ENCODE assay signal across 8 cellular contexts in genomic region chr16:30633526-30633925, GRCh38. TPM values are rescaled to one million over a fixed set of nuclear protein-coding genes. Genes with fewer than 3 reads are reported as not detected.
DNase-seq lines count a peak whose midpoint lies in the region; ATAC-seq and TF ChIP-seq lines count a peak whose summit lies in the region.

No MANE protein-coding gene starts in this region.

- peak overlapping the region; percentile 79 to 96 (median 88) for H3K27ac ChIP-seq in heart left ventricle
- H3K27ac ChIP-seq in mesodermal cell (ENCODE audit: low read depth, low read length, severe bottlenecking): peak overlapping the region; percentile 67
- H3K27ac ChIP-seq in urinary bladder (ENCODE audit: low read depth): no peak overlapping the region

- H3K27me3 ChIP-seq in heart left ventricle: no peaks in the 10 kb centered on the region

- TF ChIP-seq CTCF in heart left ventricle (IDR thresholded peaks at IDR 0.05): no peak
- no peak for TF ChIP-seq CTCF in MCF 10A (IDR thresholded peaks at IDR 0.05; ENCODE audit: unreplicated experiment)

- DNase-seq in heart left ventricle: no peak
- DNase-seq in left ventricle myocardium superior: no peak
- no peak for DNase-seq in MCF 10A (ENCODE audit: unreplicated experiment)
- DNase-seq in NCI-H774 (lab: John Stamatoyannopoulos, UW): no peak
- DNase-seq in retina: no peak

- no peaks in the 10 kb centered on the region for H3K9me3 Mint-ChIP-seq in MCF 10A (ENCODE audit: unreplicated experiment)

- intact Hi-C loops in heart left ventricle (cut with DNase I): loop anchor here in 6 of 10 donors (5.0 to 10.0 kb wide), 5 partner anchors 46 to 206 kb away; partner anchors contain the start of genes DCTPP1 (in 2 of the 6), ZNF688 (in 2 of the 6), ZNF747 (in 1 of the 6) and ZNF785 (in 1 of the 6)
- intact Hi-C loops in left ventricle myocardium superior (cut with micrococcal nuclease): no loop called here
- intact Hi-C loops in MCF 10A (cut with micrococcal nuclease): no loop called here

- TSS peak; percentile 95 for BruUV-seq in MCF 10A (replicated peaks; lab: Mats Ljungman, UMichigan)

- ATAC-seq in heart left ventricle (peak in 1 of 4 donors; percentile 0), left ventricle myocardium superior (no peak), HG02642 (IDR thresholded peaks at IDR 0.05; ENCODE audit: poor library complexity, unreplicated experiment) (no peak)

- H3K27ac Mint-ChIP-seq in MCF 10A (ENCODE audit: low read depth, unreplicated experiment): peak overlapping the region; percentile 98

- POLR2A ChIA-PET in MCF 10A (lab: Yijun Ruan, JAX): interaction anchor here (0.6 to 2.9 kb wide), 17 partner anchors 12 to 566 kb away, joined by 3 to 13 read pairs (median 4); partner anchors contain the start of genes DCTPP1, PRR14, SRCAP and ZNF688

- no peak for TF ChIP-seq POLR2A in heart left ventricle (IDR thresholded peaks at IDR 0.05)

- peak overlapping the region; percentile 89 for H3K4me3 Mint-ChIP-seq in MCF 10A (ENCODE audit: unreplicated experiment)

- peaks cover 6% of the 10 kb centered on the region for H3K4me1 Mint-ChIP-seq in MCF 10A (ENCODE audit: insufficient read depth, unreplicated experiment)

- H3K27me3 Mint-ChIP-seq in MCF 10A (ENCODE audit: insufficient read depth, unreplicated experiment): no peaks in the 10 kb centered on the region

- no peaks in the 10 kb centered on the region for H3K36me3 ChIP-seq in heart left ventricle
- peaks cover 4% of the 10 kb centered on the region for H3K36me3 ChIP-seq in mesodermal cell (ENCODE audit: control insufficient read depth, insufficient read depth, low read length)
- no peaks in the 10 kb centered on the region for H3K36me3 ChIP-seq in urinary bladder (ENCODE audit: insufficient read depth)

- whole genome bisulfite sequencing in heart left ventricle, 4 donors: 73 to 78% (median 76%) methylated on average over 17 of the region's 17 CpGs
- WGBS in mesodermal cell (ENCODE audit: insufficient coverage in 2 of 2), 2 experiments: 95 to 97% methylated on average over 6 to 8 of the region's 17 CpGs
- 80% methylated on average over 17 of the region's 17 CpGs for WGBS in urinary bladder

- peaks cover 7% of the 10 kb centered on the region for H3K36me3 Mint-ChIP-seq in MCF 10A (ENCODE audit: insufficient read depth, unreplicated experiment)

- H3K4me3 ChIP-seq in heart left ventricle (peak overlapping the region; percentile 37 to 81 (median 69)), mesodermal cell (ENCODE audit: extremely low read depth, insufficient read depth, low read length, poor library complexity, severe bottlenecking) (peak overlapping the region; percentile 51), urinary bladder (ENCODE audit: low read depth, low read length) (peak overlapping the region; percentile 60)

- H3K9me3 ChIP-seq in heart left ventricle: no peaks in the 10 kb centered on the region
- H3K9me3 ChIP-seq in mesodermal cell (ENCODE audit: control insufficient read depth, low read length): no peaks in the 10 kb centered on the region

- CTCF ChIA-PET in MCF 10A (lab: Yijun Ruan, JAX): interaction anchor here (0.8 kb wide), 1 partner anchor 222 kb away, joined by 3 read pairs; no protein-coding TSS in a partner anchor

- peaks cover 0 to 22% (median 9%) of the 10 kb centered on the region in 12 donors for H3K4me1 ChIP-seq in heart left ventricle
- no peaks in the 10 kb centered on the region for H3K4me1 ChIP-seq in mesodermal cell (ENCODE audit: control insufficient read depth, insufficient read depth, low read length, poor library complexity, severe bottlenecking)
- H3K4me1 ChIP-seq in urinary bladder (ENCODE audit: insufficient read depth): no peaks in the 10 kb centered on the region

RNA-seq across cellular contexts. Expression of gene PRR14, which starts 17.2 kb away (rescaled TPM):
- total RNA-seq in heart left ventricle (10 to 100 TPM; 12.3 to 26.6 (median 20.2) TPM), left ventricle myocardium superior (22.0 TPM), MCF 10A (2022) (39.4 and 41.4 TPM in 2 replicates), urinary bladder (6.9 TPM)
- polyA plus RNA-seq in heart left ventricle (10 to 100 TPM; 22.9 to 25.0 TPM), urinary bladder (55.3 TPM)
- 29.2 TPM for polyA plus RNA-seq in mesodermal cell (2013, experiment 1 of 2)
- 21.9 TPM for polyA plus RNA-seq in mesodermal cell (2013, experiment 2 of 2)

RNA-seq across cellular contexts. Expression of gene ZNF689, which starts 23.3 kb away (rescaled TPM):
- total RNA-seq in heart left ventricle (1 to 10 TPM; 4.0 to 7.9 (median 6.6) TPM), left ventricle myocardium superior (4.8 TPM), MCF 10A (2022) (4.5 and 6.1 TPM in 2 replicates), urinary bladder (5.6 TPM)
- polyA plus RNA-seq in heart left ventricle (1 to 10 TPM; 2.7 to 4.9 TPM), urinary bladder (8.8 TPM)
- 10.2 TPM for polyA plus RNA-seq in mesodermal cell (2013, experiment 1 of 2)
- polyA plus RNA-seq in mesodermal cell (2013, experiment 2 of 2): 10.5 TPM

RNA-seq across cellular contexts. Expression of gene FBRS, which starts 24.7 kb away (rescaled TPM):
- 10 to 100 TPM; 16.3 to 38.3 (median 31.9) TPM for total RNA-seq in heart left ventricle
- 10 to 100 TPM; 27.2 to 38.1 TPM for polyA plus RNA-seq in heart left ventricle
- total RNA-seq in left ventricle myocardium superior: 30.4 TPM
- 69.1 and 80.8 TPM in 2 replicates for total RNA-seq in MCF 10A (2022)
- 45.6 TPM for polyA plus RNA-seq in mesodermal cell (2013, experiment 1 of 2)
- 37.9 TPM for polyA plus RNA-seq in mesodermal cell (2013, experiment 2 of 2)
- total RNA-seq in urinary bladder: 18.8 TPM
- polyA plus RNA-seq in urinary bladder: 52.3 TPM

RNA-seq across cellular contexts. Expression of gene ZNF785, which starts 48.0 kb away (rescaled TPM):
- total RNA-seq in heart left ventricle (10 to 100 TPM in 1 of 9 donors, 1 to 10 TPM in 8; 2.9 to 10.9 (median 4.8) TPM), left ventricle myocardium superior (7.3 TPM), MCF 10A (2022) (12.8 and 16.3 TPM in 2 replicates), urinary bladder (15.7 TPM)
- polyA plus RNA-seq in heart left ventricle (1 to 10 TPM; 3.0 to 4.5 TPM), urinary bladder (7.5 TPM)
- polyA plus RNA-seq in mesodermal cell (2013, experiment 1 of 2): 7.9 TPM
- 9.1 TPM for polyA plus RNA-seq in mesodermal cell (2013, experiment 2 of 2)

Comparison
In these comparisons a context has a peak if more than half of its experiments do, and no peak if none do; other contexts are left out.
1. intact Hi-C loops: an anchor here in heart left ventricle (5.0 to 10.0 kb wide); none called in left ventricle myocardium superior and MCF 10A.